Comparison of ENCODE assay signal across 8 cellular contexts in genomic region chr22:38504731-38505594, GRCh38. TPM values are rescaled to one million over a fixed set of nuclear protein-coding genes. Genes with fewer than 3 reads are reported as not detected.
A peak's percentile ranks its signal among the peaks of the same experiment; 100 is the strongest.
DNase-seq lines count a peak whose midpoint lies in the region; ATAC-seq and TF ChIP-seq lines count a peak whose summit lies in the region.

No MANE protein-coding gene starts in this region.

- peaks cover 10% of the 10 kb centered on the region for H3F3A ChIP-seq in DOHH2 (ENCODE audit: control insufficient read depth, insufficient read depth)
- H3F3A ChIP-seq in MM.1S (ENCODE audit: insufficient read depth, low read length), result peaks cover 9% of the 10 kb centered on the region; the same call in 1 of the 2 replicates

- peak overlapping the region; percentile 100 for H3K9ac ChIP-seq in MM.1S (ENCODE audit: low read length)

- peak overlapping the region; percentile 98 for H3K4me3 ChIP-seq in DOHH2 (ENCODE audit: low read length)
- H3K4me3 ChIP-seq in MM.1S (ENCODE audit: low read length), result peak overlapping the region; percentile 97
- peak overlapping the region; percentile 96 for H3K4me3 ChIP-seq in effector memory CD4-positive, alpha-beta T cell (ENCODE audit: insufficient read depth, low read depth, low read length, poor library complexity, severe bottlenecking)

- peaks cover 30% of the 10 kb centered on the region for H4K20me1 ChIP-seq in DOHH2 (ENCODE audit: control insufficient read depth, insufficient read depth, low read depth, low read length)
- peaks cover 39% of the 10 kb centered on the region for H4K20me1 ChIP-seq in MM.1S (ENCODE audit: insufficient read depth, low read length)

- TF ChIP-seq CTCF in DOHH2 (IDR thresholded peaks at IDR 0.05; ENCODE audit: low read depth, low read length, poor library complexity, severe bottlenecking) (no peak), MM.1S (IDR thresholded peaks at IDR 0.05; ENCODE audit: low read length) (no peak)

- H3K4me1 ChIP-seq in DOHH2 (ENCODE audit: control insufficient read depth, low read length), result peaks cover 39% of the 10 kb centered on the region
- H3K4me1 ChIP-seq in MM.1S (ENCODE audit: low read length), result peaks cover 14% of the 10 kb centered on the region
- H3K4me1 ChIP-seq in effector memory CD4-positive, alpha-beta T cell (ENCODE audit: control insufficient read depth, insufficient read depth, low read length, poor library complexity, severe bottlenecking), result peaks cover 26% of the 10 kb centered on the region

- no peak for ATAC-seq in stimulated activated naive CD8-positive, alpha-beta T cell treated with anti-CD3 and anti-CD28 coated beads, Interleukin-15, Interleukin-2, amounts not matched to agents 100 U/mL and 50 U/mL, for 24 hours
- ATAC-seq in HG02938 (IDR thresholded peaks at IDR 0.05; ENCODE audit: unreplicated experiment) (no peak), GM19351 (IDR thresholded peaks at IDR 0.05; ENCODE audit: unreplicated experiment) (no peak)

- H3K9me3 ChIP-seq in DOHH2 (ENCODE audit: control insufficient read depth, insufficient read depth, low read length), result no peaks in the 10 kb centered on the region
- no peaks in the 10 kb centered on the region for H3K9me3 ChIP-seq in MM.1S (replicated peaks; ENCODE audit: insufficient read depth, low read length)
- H3K9me3 ChIP-seq in effector memory CD4-positive, alpha-beta T cell (ENCODE audit: control insufficient read depth, low read length), result no peaks in the 10 kb centered on the region

- peak overlapping the region; percentile 92 for H3K27ac ChIP-seq in DOHH2 (ENCODE audit: low read depth, low read length)
- peak overlapping the region; percentile 98 for H3K27ac ChIP-seq in MM.1S (ENCODE audit: low read length)
- H3K27ac ChIP-seq in effector memory CD4-positive, alpha-beta T cell (ENCODE audit: insufficient read depth, low read length, poor library complexity, severe bottlenecking), result peak overlapping the region; percentile 99

- H2AFZ ChIP-seq in MM.1S (ENCODE audit: low read length), result no peak overlapping the region

- peak overlapping the region; percentile 97 for H3K4me2 ChIP-seq in DOHH2 (ENCODE audit: low read length)
- H3K4me2 ChIP-seq in MM.1S (ENCODE audit: low read depth, low read length), result peak overlapping the region; percentile 97

- H3K27me3 ChIP-seq in DOHH2 (ENCODE audit: control insufficient read depth, low read length) (no peaks in the 10 kb centered on the region), MM.1S (replicated peaks; ENCODE audit: insufficient read depth, low read length) (no peaks in the 10 kb centered on the region)
- H3K27me3 ChIP-seq in effector memory CD4-positive, alpha-beta T cell (replicated peaks; ENCODE audit: control insufficient read depth, insufficient read depth, low read length, poor library complexity, severe bottlenecking), result no peaks in the 10 kb centered on the region

- H3K36me3 ChIP-seq in DOHH2 (ENCODE audit: control insufficient read depth, low read length) (peaks cover 58% of the 10 kb centered on the region), MM.1S (replicated peaks; ENCODE audit: insufficient read depth, low read length) (no peaks in the 10 kb centered on the region; the same call in 1 of the 2 replicates)
- H3K36me3 ChIP-seq in effector memory CD4-positive, alpha-beta T cell (ENCODE audit: control insufficient read depth, insufficient read depth, low read length), result peaks cover 5% of the 10 kb centered on the region

- H3K79me2 ChIP-seq in DOHH2 (ENCODE audit: control insufficient read depth, low read length) (peaks cover 65% of the 10 kb centered on the region), MM.1S (ENCODE audit: low read length) (peaks cover 62% of the 10 kb centered on the region)

- H3K9me2 ChIP-seq in DOHH2 (replicated peaks; ENCODE audit: control insufficient read depth, low read length), result no peaks in the 10 kb centered on the region
- H3K9me2 ChIP-seq in MM.1S (replicated peaks; ENCODE audit: insufficient read depth, low read length), result no peaks in the 10 kb centered on the region

- DNase-seq in MM.1S (peak; percentile 74), myocyte (ENCODE audit: low read depth) (peak; percentile 51)
- peak; percentile 55 for DNase-seq in activated CD4-positive, alpha-beta T cell treated with anti-CD3 and anti-CD28 coated beads, Interleukin-2, amount 50 U/mL, for 1 hour
- peak; percentile 27 to 49 (median 37) for DNase-seq in effector memory CD4-positive, alpha-beta T cell
- peak; percentile 68 for DNase-seq in stimulated activated naive CD8-positive, alpha-beta T cell treated with anti-CD3 and anti-CD28 coated beads, Interleukin-15, Interleukin-2, amounts not matched to agents 100 U/mL and 50 U/mL, for 24 hours

RNA-seq across cellular contexts. Expression of gene DDX17, which starts 1.1 kb away (rescaled TPM):
- total RNA-seq in myocyte, result 393 and 559 TPM in 2 replicates
- polyA plus RNA-seq in myocyte (2012), result 180 TPM

RNA-seq across cellular contexts. Expression of gene KDELR3, which starts 37.1 kb away (rescaled TPM):
- 23.4 and 28.9 TPM in 2 replicates for total RNA-seq in myocyte
- polyA plus RNA-seq in myocyte (2012), result 67.7 TPM

RNA-seq across cellular contexts. Expression of gene KCNJ4, which starts 50.0 kb away (rescaled TPM):
- 0.05 TPM in 1 of 2 replicates, not detected in the other for total RNA-seq in myocyte
- not detected for polyA plus RNA-seq in myocyte (2012)
